In the genomic region with DNA sequence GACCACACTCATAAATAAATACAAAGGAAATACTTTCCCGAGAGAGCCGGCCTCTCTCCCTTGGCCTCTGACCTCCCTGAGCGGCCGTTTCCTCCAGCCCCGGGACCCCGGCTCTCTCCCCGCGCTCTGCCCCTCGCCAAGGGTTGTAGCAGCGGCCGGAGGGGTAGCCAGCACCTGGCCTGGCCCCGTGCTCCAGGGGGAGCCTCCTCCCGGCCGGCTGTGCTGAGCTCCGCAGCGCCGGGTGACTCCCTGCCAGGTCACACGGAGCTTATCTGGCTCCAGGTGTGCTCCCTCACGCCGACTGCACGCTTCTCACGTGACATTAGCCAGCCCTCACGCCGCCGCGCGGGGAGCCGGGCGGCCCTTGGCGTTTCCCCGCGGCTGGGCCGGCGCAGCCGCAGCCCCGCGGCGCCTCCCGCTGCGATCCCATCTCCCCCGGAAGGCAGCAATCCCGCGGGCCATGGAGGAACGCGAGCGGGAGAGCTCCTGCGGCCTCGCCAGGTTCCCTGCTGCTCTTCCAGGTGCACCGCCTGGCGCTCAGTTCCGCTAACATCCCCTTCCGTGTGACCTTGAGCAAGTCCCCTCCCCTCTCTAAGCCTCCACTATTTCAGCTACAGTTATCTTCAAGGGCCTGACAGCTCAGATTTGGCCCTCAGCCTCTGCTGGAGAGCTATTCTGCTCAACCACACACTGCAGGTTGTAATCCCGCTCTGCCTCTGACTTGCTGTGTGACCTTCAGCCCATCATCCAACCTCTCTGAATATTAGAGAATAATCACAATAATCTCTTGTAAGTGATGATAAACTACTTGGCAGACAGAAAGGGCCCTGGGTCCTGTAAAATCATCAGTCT, we compare ENCODE assay signal across 1 cellular context.
A peak's percentile ranks its signal among the peaks of the same experiment; 100 is the strongest.
TF ChIP-seq lines count a peak whose summit lies in the region.

No MANE protein-coding gene starts in this region.

TF ChIP-seq in HepG2, 621 proteins besides CTCF, POLR2A, EP300 and RAD21 (continued from another document and continues in another):
- TF ChIP-seq, protein P1, sequence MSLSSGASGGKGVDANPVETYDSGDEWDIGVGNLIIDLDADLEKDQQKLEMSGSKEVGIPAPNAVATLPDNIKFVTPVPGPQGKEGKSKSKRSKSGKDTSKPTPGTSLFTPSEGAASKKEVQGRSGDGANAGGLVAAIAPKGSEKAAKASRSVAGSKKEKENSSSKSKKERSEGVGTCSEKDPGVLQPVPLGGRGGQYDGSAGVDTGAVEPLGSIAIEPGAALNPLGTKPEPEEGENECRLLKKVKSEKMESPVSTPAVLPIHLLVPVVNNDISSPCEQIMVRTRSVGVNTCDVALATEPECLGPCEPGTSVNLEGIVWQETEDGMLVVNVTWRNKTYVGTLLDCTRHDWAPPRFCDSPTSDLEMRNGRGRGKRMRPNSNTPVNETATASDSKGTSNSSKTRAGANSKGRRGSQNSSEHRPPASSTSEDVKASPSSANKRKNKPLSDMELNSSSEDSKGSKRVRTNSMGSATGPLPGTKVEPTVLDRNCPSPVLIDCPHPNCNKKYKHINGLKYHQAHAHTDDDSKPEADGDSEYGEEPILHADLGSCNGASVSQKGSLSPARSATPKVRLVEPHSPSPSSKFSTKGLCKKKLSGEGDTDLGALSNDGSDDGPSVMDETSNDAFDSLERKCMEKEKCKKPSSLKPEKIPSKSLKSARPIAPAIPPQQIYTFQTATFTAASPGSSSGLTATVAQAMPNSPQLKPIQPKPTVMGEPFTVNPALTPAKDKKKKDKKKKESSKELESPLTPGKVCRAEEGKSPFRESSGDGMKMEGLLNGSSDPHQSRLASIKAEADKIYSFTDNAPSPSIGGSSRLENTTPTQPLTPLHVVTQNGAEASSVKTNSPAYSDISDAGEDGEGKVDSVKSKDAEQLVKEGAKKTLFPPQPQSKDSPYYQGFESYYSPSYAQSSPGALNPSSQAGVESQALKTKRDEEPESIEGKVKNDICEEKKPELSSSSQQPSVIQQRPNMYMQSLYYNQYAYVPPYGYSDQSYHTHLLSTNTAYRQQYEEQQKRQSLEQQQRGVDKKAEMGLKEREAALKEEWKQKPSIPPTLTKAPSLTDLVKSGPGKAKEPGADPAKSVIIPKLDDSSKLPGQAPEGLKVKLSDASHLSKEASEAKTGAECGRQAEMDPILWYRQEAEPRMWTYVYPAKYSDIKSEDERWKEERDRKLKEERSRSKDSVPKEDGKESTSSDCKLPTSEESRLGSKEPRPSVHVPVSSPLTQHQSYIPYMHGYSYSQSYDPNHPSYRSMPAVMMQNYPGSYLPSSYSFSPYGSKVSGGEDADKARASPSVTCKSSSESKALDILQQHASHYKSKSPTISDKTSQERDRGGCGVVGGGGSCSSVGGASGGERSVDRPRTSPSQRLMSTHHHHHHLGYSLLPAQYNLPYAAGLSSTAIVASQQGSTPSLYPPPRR (CRISPR knock-in tag; IDR thresholded peaks at IDR 0.05; ENCODE audit: borderline replicate concordance), result peak; percentile 10; the same call in 1 of the 2 replicates
- no peak for TF ChIP-seq ZNF570 (CRISPR knock-in tag; IDR thresholded peaks at IDR 0.05; ENCODE audit: borderline replicate concordance)
- no peak for TF ChIP-seq HOXD1 (CRISPR knock-in tag; IDR thresholded peaks at IDR 0.05)
- TF ChIP-seq SSRP1 (CRISPR knock-in tag; IDR thresholded peaks at IDR 0.05), result no peak
- no peak for TF ChIP-seq SETDB1 (CRISPR knock-in tag; IDR thresholded peaks at IDR 0.05; ENCODE audit: borderline replicate concordance)
- peak; percentile 74 for TF ChIP-seq ETV5 (CRISPR knock-in tag; IDR thresholded peaks at IDR 0.05; ENCODE audit: borderline replicate concordance)
- TF ChIP-seq ZFAT (CRISPR knock-in tag; conservative IDR thresholded peaks at IDR 0.05), result no peak
- TF ChIP-seq SIN3A (IDR thresholded peaks at IDR 0.05; ENCODE audit: borderline replicate concordance, low read depth, low read length), result no peak
- TF ChIP-seq TCF7 (IDR thresholded peaks at IDR 0.05; ENCODE audit: low read depth), result no peak
- TF ChIP-seq ZNF670 (CRISPR knock-in tag; IDR thresholded peaks at IDR 0.05; ENCODE audit: borderline replicate concordance), result no peak
- TF ChIP-seq RORA (CRISPR knock-in tag; IDR thresholded peaks at IDR 0.05), result no peak
- no peak for TF ChIP-seq ZNF598 (CRISPR knock-in tag; IDR thresholded peaks at IDR 0.05; ENCODE audit: borderline replicate concordance)
- TF ChIP-seq ZFY (CRISPR knock-in tag; IDR thresholded peaks at IDR 0.05), result peak; percentile 77
- peak; percentile 80 for TF ChIP-seq ARNTL (CRISPR knock-in tag; IDR thresholded peaks at IDR 0.05)
- TF ChIP-seq ZNF703 (CRISPR knock-in tag; IDR thresholded peaks at IDR 0.05; ENCODE audit: borderline replicate concordance), result no peak
- TF ChIP-seq, protein P2, sequence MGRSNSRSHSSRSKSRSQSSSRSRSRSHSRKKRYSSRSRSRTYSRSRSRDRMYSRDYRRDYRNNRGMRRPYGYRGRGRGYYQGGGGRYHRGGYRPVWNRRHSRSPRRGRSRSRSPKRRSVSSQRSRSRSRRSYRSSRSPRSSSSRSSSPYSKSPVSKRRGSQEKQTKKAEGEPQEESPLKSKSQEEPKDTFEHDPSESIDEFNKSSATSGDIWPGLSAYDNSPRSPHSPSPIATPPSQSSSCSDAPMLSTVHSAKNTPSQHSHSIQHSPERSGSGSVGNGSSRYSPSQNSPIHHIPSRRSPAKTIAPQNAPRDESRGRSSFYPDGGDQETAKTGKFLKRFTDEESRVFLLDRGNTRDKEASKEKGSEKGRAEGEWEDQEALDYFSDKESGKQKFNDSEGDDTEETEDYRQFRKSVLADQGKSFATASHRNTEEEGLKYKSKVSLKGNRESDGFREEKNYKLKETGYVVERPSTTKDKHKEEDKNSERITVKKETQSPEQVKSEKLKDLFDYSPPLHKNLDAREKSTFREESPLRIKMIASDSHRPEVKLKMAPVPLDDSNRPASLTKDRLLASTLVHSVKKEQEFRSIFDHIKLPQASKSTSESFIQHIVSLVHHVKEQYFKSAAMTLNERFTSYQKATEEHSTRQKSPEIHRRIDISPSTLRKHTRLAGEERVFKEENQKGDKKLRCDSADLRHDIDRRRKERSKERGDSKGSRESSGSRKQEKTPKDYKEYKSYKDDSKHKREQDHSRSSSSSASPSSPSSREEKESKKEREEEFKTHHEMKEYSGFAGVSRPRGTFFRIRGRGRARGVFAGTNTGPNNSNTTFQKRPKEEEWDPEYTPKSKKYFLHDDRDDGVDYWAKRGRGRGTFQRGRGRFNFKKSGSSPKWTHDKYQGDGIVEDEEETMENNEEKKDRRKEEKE (IDR thresholded peaks at IDR 0.05), result no peak
- no peak for TF ChIP-seq ZNF34 (CRISPR knock-in tag; IDR thresholded peaks at IDR 0.05; ENCODE audit: borderline replicate concordance)
- TF ChIP-seq TEAD3 (CRISPR knock-in tag; optimal IDR thresholded peaks at IDR 0.05; ENCODE audit: borderline replicate concordance), result no peak
- 0 out of 2 replicates have a peak, but pooled peaks have one; percentile 57 for TF ChIP-seq ARID2 (CRISPR knock-in tag; IDR thresholded peaks at IDR 0.05; ENCODE audit: borderline replicate concordance)
- no peak for TF ChIP-seq GATA4 (IDR thresholded peaks at IDR 0.05; ENCODE audit: borderline replicate concordance, low read depth)
- TF ChIP-seq, protein P3, sequence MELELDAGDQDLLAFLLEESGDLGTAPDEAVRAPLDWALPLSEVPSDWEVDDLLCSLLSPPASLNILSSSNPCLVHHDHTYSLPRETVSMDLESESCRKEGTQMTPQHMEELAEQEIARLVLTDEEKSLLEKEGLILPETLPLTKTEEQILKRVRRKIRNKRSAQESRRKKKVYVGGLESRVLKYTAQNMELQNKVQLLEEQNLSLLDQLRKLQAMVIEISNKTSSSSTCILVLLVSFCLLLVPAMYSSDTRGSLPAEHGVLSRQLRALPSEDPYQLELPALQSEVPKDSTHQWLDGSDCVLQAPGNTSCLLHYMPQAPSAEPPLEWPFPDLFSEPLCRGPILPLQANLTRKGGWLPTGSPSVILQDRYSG (CRISPR knock-in tag; IDR thresholded peaks at IDR 0.05), result peak; percentile 70; the same call in 1 of the 2 replicates
- TF ChIP-seq TOE1 (CRISPR knock-in tag; IDR thresholded peaks at IDR 0.05), result no peak
- TF ChIP-seq ZBTB1 (CRISPR knock-in tag; IDR thresholded peaks at IDR 0.05; ENCODE audit: borderline replicate concordance), result no peak
- TF ChIP-seq, protein P4, sequence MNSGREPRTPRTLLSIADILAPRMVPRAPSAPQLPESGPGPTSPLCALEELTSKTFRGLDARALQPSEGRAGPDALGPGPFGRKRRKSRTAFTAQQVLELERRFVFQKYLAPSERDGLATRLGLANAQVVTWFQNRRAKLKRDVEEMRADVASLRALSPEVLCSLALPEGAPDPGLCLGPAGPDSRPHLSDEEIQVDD (CRISPR knock-in tag; IDR thresholded peaks at IDR 0.05; ENCODE audit: borderline replicate concordance), result no peak
- TF ChIP-seq MLLT10 (CRISPR knock-in tag; IDR thresholded peaks at IDR 0.05), result no peak
- no peak for TF ChIP-seq ZFP36L2 (CRISPR knock-in tag; IDR thresholded peaks at IDR 0.05)
- TF ChIP-seq ZNF816 (CRISPR knock-in tag; IDR thresholded peaks at IDR 0.05; ENCODE audit: borderline replicate concordance), result no peak
- peak; percentile 86 for TF ChIP-seq SAP130 (CRISPR knock-in tag; IDR thresholded peaks at IDR 0.05; ENCODE audit: low read depth)
- TF ChIP-seq ZFP36 (IDR thresholded peaks at IDR 0.05; ENCODE audit: borderline replicate concordance, low read depth, low read length, partially characterized antibody), result peak; percentile 78
- TF ChIP-seq, protein P5, sequence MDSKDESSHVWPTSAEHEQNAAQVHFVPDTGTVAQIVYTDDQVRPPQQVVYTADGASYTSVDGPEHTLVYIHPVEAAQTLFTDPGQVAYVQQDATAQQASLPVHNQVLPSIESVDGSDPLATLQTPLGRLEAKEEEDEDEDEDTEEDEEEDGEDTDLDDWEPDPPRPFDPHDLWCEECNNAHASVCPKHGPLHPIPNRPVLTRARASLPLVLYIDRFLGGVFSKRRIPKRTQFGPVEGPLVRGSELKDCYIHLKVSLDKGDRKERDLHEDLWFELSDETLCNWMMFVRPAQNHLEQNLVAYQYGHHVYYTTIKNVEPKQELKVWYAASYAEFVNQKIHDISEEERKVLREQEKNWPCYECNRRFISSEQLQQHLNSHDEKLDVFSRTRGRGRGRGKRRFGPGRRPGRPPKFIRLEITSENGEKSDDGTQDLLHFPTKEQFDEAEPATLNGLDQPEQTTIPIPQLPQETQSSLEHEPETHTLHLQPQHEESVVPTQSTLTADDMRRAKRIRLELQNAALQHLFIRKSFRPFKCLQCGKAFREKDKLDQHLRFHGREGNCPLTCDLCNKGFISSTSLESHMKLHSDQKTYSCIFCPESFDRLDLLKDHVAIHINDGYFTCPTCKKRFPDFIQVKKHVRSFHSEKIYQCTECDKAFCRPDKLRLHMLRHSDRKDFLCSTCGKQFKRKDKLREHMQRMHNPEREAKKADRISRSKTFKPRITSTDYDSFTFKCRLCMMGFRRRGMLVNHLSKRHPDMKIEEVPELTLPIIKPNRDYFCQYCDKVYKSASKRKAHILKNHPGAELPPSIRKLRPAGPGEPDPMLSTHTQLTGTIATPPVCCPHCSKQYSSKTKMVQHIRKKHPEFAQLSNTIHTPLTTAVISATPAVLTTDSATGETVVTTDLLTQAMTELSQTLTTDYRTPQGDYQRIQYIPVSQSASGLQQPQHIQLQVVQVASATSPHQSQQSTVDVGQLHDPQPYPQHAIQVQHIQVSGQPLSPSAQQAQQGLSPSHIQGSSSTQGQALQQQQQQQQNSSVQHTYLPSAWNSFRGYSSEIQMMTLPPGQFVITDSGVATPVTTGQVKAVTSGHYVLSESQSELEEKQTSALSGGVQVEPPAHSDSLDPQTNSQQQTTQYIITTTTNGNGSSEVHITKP (CRISPR knock-in tag; IDR thresholded peaks at IDR 0.05; ENCODE audit: low read depth), result no peak
- peak; percentile 34 for TF ChIP-seq YY1 (IDR thresholded peaks at IDR 0.05; ENCODE audit: insufficient read depth, insufficient replicate concordance, low read depth, low read length)
- TF ChIP-seq, protein P6, sequence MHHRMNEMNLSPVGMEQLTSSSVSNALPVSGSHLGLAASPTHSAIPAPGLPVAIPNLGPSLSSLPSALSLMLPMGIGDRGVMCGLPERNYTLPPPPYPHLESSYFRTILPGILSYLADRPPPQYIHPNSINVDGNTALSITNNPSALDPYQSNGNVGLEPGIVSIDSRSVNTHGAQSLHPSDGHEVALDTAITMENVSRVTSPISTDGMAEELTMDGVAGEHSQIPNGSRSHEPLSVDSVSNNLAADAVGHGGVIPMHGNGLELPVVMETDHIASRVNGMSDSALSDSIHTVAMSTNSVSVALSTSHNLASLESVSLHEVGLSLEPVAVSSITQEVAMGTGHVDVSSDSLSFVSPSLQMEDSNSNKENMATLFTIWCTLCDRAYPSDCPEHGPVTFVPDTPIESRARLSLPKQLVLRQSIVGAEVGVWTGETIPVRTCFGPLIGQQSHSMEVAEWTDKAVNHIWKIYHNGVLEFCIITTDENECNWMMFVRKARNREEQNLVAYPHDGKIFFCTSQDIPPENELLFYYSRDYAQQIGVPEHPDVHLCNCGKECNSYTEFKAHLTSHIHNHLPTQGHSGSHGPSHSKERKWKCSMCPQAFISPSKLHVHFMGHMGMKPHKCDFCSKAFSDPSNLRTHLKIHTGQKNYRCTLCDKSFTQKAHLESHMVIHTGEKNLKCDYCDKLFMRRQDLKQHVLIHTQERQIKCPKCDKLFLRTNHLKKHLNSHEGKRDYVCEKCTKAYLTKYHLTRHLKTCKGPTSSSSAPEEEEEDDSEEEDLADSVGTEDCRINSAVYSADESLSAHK (CRISPR knock-in tag; IDR thresholded peaks at IDR 0.05; ENCODE audit: borderline replicate concordance), result no peak
- no peak for TF ChIP-seq ZNF350 (CRISPR knock-in tag; IDR thresholded peaks at IDR 0.05; ENCODE audit: borderline replicate concordance, low read depth)
- peak; percentile 99 for TF ChIP-seq BHLHE40 (IDR thresholded peaks at IDR 0.05; ENCODE audit: low read length)
- no peak for TF ChIP-seq CEBPG (CRISPR knock-in tag; IDR thresholded peaks at IDR 0.05)
- no peak for TF ChIP-seq KAT2B (IDR thresholded peaks at IDR 0.05; ENCODE audit: borderline replicate concordance, low read depth, low read length)
- no peak for TF ChIP-seq ATF1 (CRISPR knock-in tag; IDR thresholded peaks at IDR 0.05)
- TF ChIP-seq, protein P7, sequence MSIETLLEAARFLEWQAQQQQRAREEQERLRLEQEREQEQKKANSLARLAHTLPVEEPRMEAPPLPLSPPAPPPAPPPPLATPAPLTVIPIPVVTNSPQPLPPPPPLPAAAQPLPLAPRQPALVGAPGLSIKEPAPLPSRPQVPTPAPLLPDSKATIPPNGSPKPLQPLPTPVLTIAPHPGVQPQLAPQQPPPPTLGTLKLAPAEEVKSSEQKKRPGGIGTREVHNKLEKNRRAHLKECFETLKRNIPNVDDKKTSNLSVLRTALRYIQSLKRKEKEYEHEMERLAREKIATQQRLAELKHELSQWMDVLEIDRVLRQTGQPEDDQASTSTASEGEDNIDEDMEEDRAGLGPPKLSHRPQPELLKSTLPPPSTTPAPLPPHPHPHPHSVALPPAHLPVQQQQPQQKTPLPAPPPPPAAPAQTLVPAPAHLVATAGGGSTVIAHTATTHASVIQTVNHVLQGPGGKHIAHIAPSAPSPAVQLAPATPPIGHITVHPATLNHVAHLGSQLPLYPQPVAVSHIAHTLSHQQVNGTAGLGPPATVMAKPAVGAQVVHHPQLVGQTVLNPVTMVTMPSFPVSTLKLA (IDR thresholded peaks at IDR 0.05), result peak; percentile 25; the same call in 1 of the 2 replicates
- peak; percentile 74 for TF ChIP-seq ZNF451 (CRISPR knock-in tag; IDR thresholded peaks at IDR 0.05)
- TF ChIP-seq, protein P8, sequence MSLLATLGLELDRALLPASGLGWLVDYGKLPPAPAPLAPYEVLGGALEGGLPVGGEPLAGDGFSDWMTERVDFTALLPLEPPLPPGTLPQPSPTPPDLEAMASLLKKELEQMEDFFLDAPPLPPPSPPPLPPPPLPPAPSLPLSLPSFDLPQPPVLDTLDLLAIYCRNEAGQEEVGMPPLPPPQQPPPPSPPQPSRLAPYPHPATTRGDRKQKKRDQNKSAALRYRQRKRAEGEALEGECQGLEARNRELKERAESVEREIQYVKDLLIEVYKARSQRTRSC (CRISPR knock-in tag; IDR thresholded peaks at IDR 0.05; ENCODE audit: low read depth), result no peak
- no peak for TF ChIP-seq ZC3H13 (CRISPR knock-in tag; IDR thresholded peaks at IDR 0.05)
- TF ChIP-seq TSC22D2 (CRISPR knock-in tag; IDR thresholded peaks at IDR 0.05; ENCODE audit: borderline replicate concordance), result no peak
